ENCODE assay signal across 14 cellular contexts in the genomic region with DNA sequence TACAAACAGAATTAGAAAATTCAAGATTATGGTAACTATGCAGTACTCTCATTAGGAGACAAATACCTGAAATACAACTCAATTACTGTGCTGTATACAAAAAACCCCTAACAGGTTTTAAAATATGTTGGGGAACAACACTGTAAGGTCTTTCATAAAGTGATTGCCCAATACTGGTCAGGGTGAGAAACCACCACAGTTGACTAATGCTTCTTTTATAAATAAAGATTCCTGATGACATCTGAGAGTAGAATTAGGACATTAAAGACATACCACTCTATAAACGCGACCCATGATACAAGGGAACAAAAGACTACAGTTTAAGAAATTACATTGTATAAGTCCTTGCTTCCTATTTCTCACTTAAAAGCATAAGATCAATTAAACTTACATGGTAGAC. TPM values are rescaled to one million over a fixed set of nuclear protein-coding genes. Genes with fewer than 3 reads are reported as not detected.
DNase-seq lines count a peak whose midpoint lies in the region; ATAC-seq and TF ChIP-seq lines count a peak whose summit lies in the region.
"Had no signal": no experiment of that assay in that cellular context is flagged by ENCODE, and none has a peak within 500 bp of the region (broad histone marks: within the 10 kb centered on the region; RNA-seq: fewer than 3 reads in every experiment).

No MANE protein-coding gene starts in this region.

- H3K4me1 ChIP-seq in SJSA1 (replicated peaks): peaks cover 9% of the 10 kb centered on the region
- peaks cover 23% of the 10 kb centered on the region for H3K4me1 ChIP-seq in psoas muscle
- H3K4me1 ChIP-seq: ascending aorta had no signal

- H3K27me3 ChIP-seq in SJSA1 (replicated peaks) (no peaks in the 10 kb centered on the region), psoas muscle (ENCODE audit: insufficient read depth in 3 of 3, low read length in 2 of 3) (no peaks in the 10 kb centered on the region)
- H3K27me3 ChIP-seq: ascending aorta had no signal

- no peak overlapping the region for H3K4me3 Mint-ChIP-seq in stimulated activated naive B cell treated with anti-CD40 and anti-IgM and Interleukin-4, amounts not matched to agents 10 μg/mL and 1 μg/mL and 100 μg/mL, for 72 hours
- H3K4me3 Mint-ChIP-seq: CD8-positive, alpha-beta T cell had no signal

- H3K4me1 Mint-ChIP-seq in stimulated activated naive B cell treated with anti-CD40 and anti-IgM and Interleukin-4, amounts not matched to agents 10 μg/mL and 1 μg/mL and 100 μg/mL, for 72 hours: no peaks in the 10 kb centered on the region

- no peaks in the 10 kb centered on the region for H3K36me3 Mint-ChIP-seq in stimulated activated naive B cell treated with anti-CD40 and anti-IgM and Interleukin-4, amounts not matched to agents 10 μg/mL and 1 μg/mL and 100 μg/mL, for 72 hours
- H3K36me3 Mint-ChIP-seq: CD8-positive, alpha-beta T cell had no signal

- no peaks in the 10 kb centered on the region for H3K9me3 Mint-ChIP-seq in stimulated activated naive B cell treated with anti-CD40 and anti-IgM and Interleukin-4, amounts not matched to agents 10 μg/mL and 1 μg/mL and 100 μg/mL, for 72 hours
- H3K9me3 Mint-ChIP-seq: CD8-positive, alpha-beta T cell had no signal

- peak; percentile 76 to 84 (median 79) for ATAC-seq in psoas muscle
- no peak for ATAC-seq in stimulated activated naive B cell treated with anti-CD40 and anti-IgM and Interleukin-4, amounts not matched to agents 10 μg/mL and 1 μg/mL and 100 μg/mL, for 72 hours (replicated peaks)
- ATAC-seq: CD8-positive, alpha-beta T cell had no signal

- H3K27ac Mint-ChIP-seq in stimulated activated naive B cell treated with anti-CD40 and anti-IgM and Interleukin-4, amounts not matched to agents 10 μg/mL and 1 μg/mL and 100 μg/mL, for 72 hours: no peak overlapping the region
- H3K27ac Mint-ChIP-seq: CD8-positive, alpha-beta T cell had no signal

- no peaks in the 10 kb centered on the region for H3K36me3 ChIP-seq in SJSA1
- H3K36me3 ChIP-seq in psoas muscle (ENCODE audit: insufficient read depth in 1 of 2, low read depth in 1 of 2): no peaks in the 10 kb centered on the region
- H3K36me3 ChIP-seq: ascending aorta had no signal

- TF ChIP-seq CTCF in psoas muscle (IDR thresholded peaks at IDR 0.05): no peak

- H3K27ac ChIP-seq in SJSA1 (peak overlapping the region; percentile 29; the same call in 1 of the 2 replicates), psoas muscle (peak overlapping the region; percentile 82)
- H3K27ac ChIP-seq: ascending aorta had no signal

- no peaks in the 10 kb centered on the region for H3K27me3 Mint-ChIP-seq in stimulated activated naive B cell treated with anti-CD40 and anti-IgM and Interleukin-4, amounts not matched to agents 10 μg/mL and 1 μg/mL and 100 μg/mL, for 72 hours

- H3K9me3 ChIP-seq in SJSA1 (replicated peaks) (no peaks in the 10 kb centered on the region), psoas muscle (no peaks in the 10 kb centered on the region)
- H3K9me3 ChIP-seq: ascending aorta had no signal

- 57 to 84% (median 61%) methylated on average over 2 of the region's 2 CpGs for WGBS in psoas muscle, 3 donors

- peak; percentile 78 for DNase-seq in EH (ENCODE audit: low read depth)
- DNase-seq in SJSA1 (ENCODE audit: low read depth in 1 of 2, low spot score in 2 of 2): no peak
- peak; percentile 79 for DNase-seq in fibroblast of gingiva (ENCODE audit: low read depth)
- DNase-seq in psoas muscle: no peak
- DNase-seq in D341Med (ENCODE audit: low spot score): no peak
- no peak for DNase-seq in NCI-H82 (lab: John Stamatoyannopoulos, UW)
- DNase-seq in HEK293T (ENCODE audit: extremely low spot score): no peak
- no peak for DNase-seq in stimulated activated naive B cell treated with anti-CD40 and anti-IgM and Interleukin-4, amounts not matched to agents 10 μg/mL and 1 μg/mL and 100 μg/mL, for 72 hours
- DNase-seq: activated T-cell treated with anti-CD3 and anti-CD28 coated beads for 4 hours; CD8-positive, alpha-beta T cell; midbrain; NCI-H1694 treated with DMSO at 0.1 percent for 48 hours had no signal

- intact Hi-C loops in psoas muscle (cut with DNase I): loop anchor here in 1 of 2 donors (1.0 to 10.0 kb wide), 2 partner anchors 50 to 315 kb away; no protein-coding TSS in a partner anchor

- H3K4me3 ChIP-seq in SJSA1 (no peak overlapping the region), psoas muscle (no peak overlapping the region)
- H3K4me3 ChIP-seq: ascending aorta, skin epidermis had no signal

- CTCF ChIA-PET in HEK293T (lab: Yijun Ruan, JAX): no interaction called here

- POLR2A ChIA-PET in HEK293T (lab: Yijun Ruan, JAX): interaction anchor here (1.3 kb wide), 1 partner anchor 10 kb away, joined by 4 read pairs; no protein-coding TSS in a partner anchor

TF ChIP-seq in HEK293T, 16 proteins besides CTCF, POLR2A, EP300 and RAD21:
- TF ChIP-seq HDGF (IDR thresholded peaks at IDR 0.05; ENCODE audit: borderline replicate concordance): no peak
- TF ChIP-seq FOXM1 (IDR thresholded peaks at IDR 0.05; ENCODE audit: borderline replicate concordance): no peak
- no peak for TF ChIP-seq CTBP1 (IDR thresholded peaks at IDR 0.05; ENCODE audit: borderline replicate concordance)
- TF ChIP-seq LEF1 (IDR thresholded peaks at IDR 0.05; ENCODE audit: borderline replicate concordance): no peak
- TF ChIP-seq ARNT (IDR thresholded peaks at IDR 0.05): no peak
- TF ChIP-seq NFRKB (IDR thresholded peaks at IDR 0.05): no peak
- TF ChIP-seq ELF4 (IDR thresholded peaks at IDR 0.05): no peak
- TF ChIP-seq SUZ12 (IDR thresholded peaks at IDR 0.05): no peak
- TF ChIP-seq SP1 (IDR thresholded peaks at IDR 0.05): no peak
- no peak for TF ChIP-seq L3MBTL2 (conservative IDR thresholded peaks at IDR 0.05)
- TF ChIP-seq, protein P1, sequence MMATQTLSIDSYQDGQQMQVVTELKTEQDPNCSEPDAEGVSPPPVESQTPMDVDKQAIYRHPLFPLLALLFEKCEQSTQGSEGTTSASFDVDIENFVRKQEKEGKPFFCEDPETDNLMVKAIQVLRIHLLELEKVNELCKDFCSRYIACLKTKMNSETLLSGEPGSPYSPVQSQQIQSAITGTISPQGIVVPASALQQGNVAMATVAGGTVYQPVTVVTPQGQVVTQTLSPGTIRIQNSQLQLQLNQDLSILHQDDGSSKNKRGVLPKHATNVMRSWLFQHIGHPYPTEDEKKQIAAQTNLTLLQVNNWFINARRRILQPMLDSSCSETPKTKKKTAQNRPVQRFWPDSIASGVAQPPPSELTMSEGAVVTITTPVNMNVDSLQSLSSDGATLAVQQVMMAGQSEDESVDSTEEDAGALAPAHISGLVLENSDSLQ (IDR thresholded peaks at IDR 0.05): no peak
- no peak for TF ChIP-seq TARDBP (IDR thresholded peaks at IDR 0.05)
- no peak for TF ChIP-seq FOXK2 (IDR thresholded peaks at IDR 0.05)
- TF ChIP-seq FOXA1 (IDR thresholded peaks at IDR 0.05): no peak
- no peak for TF ChIP-seq ZNF384 (IDR thresholded peaks at IDR 0.05)
- TF ChIP-seq BHLHE40 (IDR thresholded peaks at IDR 0.05; ENCODE audit: borderline replicate concordance): no peak

RNA-seq across cellular contexts. Expression of a gene that starts 52.5 kb away (rescaled TPM):
- total RNA-seq in SJSA1 (2014; rRNA removed; shearing (Covaris generic)): 0.16 and 0.34 TPM in 2 replicates
- 10 to 100 TPM in 1 of 4 donors, 1 to 10 TPM in 3; 4.2 to 13.2 (median 6.1) TPM for total RNA-seq in psoas muscle
- 1 to 10 TPM; 1.8 to 2.1 (median 2.1) TPM for polyA plus RNA-seq in psoas muscle
- total RNA-seq: CD8-positive, alpha-beta T cell had no signal

Comparison
In these comparisons a context has a peak if more than half of its experiments do, and no peak if none do; other contexts are left out.
1. DNase-seq: peak in EH (single experiment) and fibroblast of gingiva (single experiment); none in SJSA1 (0 of 2), psoas muscle (0 of 2), D341Med (single experiment), NCI-H82 (single experiment), HEK293T (single experiment) and stimulated activated naive B cell treated with anti-CD40 and anti-IgM and Interleukin-4, amounts not matched to agents 10 μg/mL and 1 μg/mL and 100 μg/mL, for 72 hours (single experiment).
2. ATAC-seq: peak in psoas muscle (4 of 4); none in stimulated activated naive B cell treated with anti-CD40 and anti-IgM and Interleukin-4, amounts not matched to agents 10 μg/mL and 1 μg/mL and 100 μg/mL, for 72 hours (0 of 2).